Comparison of ENCODE assay signal across 25 cellular contexts in genomic region chr1:204896787-204897469, GRCh38. TPM values are rescaled to one million over a fixed set of nuclear protein-coding genes. Genes with fewer than 3 reads are reported as not detected.
"Had no signal": no experiment of that assay in that cellular context is flagged by ENCODE, and none has a peak within 500 bp of the region (broad histone marks: within the 10 kb centered on the region; RNA-seq: fewer than 3 reads in every experiment).

No MANE protein-coding gene starts in this region.

- H3K4me1 Mint-ChIP-seq: immature natural killer cell, memory B cell, neural progenitor cell had no signal

- H3K9me3 Mint-ChIP-seq: endodermal cell; immature natural killer cell; memory B cell; natural killer cell treated with Interleukin-12 subunit alpha and Interleukin-12 subunit beta and Interleukin-15 and Interleukin-18, amount 100 ng/mL, for 72 hours; neural progenitor cell had no signal

- H3K4me3 Mint-ChIP-seq: endodermal cell; immature natural killer cell; memory B cell; natural killer cell treated with Interleukin-12 subunit alpha and Interleukin-12 subunit beta and Interleukin-15 and Interleukin-18, amount 100 ng/mL, for 72 hours; neural progenitor cell had no signal

- ATAC-seq: left cardiac atrium; lower lobe of right lung; natural killer cell treated with Interleukin-12 subunit alpha and Interleukin-12 subunit beta and Interleukin-15 and Interleukin-18, amount 100 ng/mL, for 72 hours; right cardiac atrium; upper lobe of right lung had no signal

- H3K27ac Mint-ChIP-seq: endodermal cell; immature natural killer cell; memory B cell; natural killer cell treated with Interleukin-12 subunit alpha and Interleukin-12 subunit beta and Interleukin-15 and Interleukin-18, amount 100 ng/mL, for 72 hours; neural progenitor cell had no signal

- H3K27ac ChIP-seq: colonic mucosa, left ventricle myocardium inferior, lower lobe of right lung, neural progenitor cell, ovary, stomach, thyroid gland, upper lobe of right lung, vagina had no signal

- DNase-seq: colonic mucosa; dermis blood vessel endothelial cell; effector CD4-positive, alpha-beta T cell; endodermal cell; erythroblast; foreskin melanocyte; immature natural killer cell; kidney; left cardiac atrium; left ventricle myocardium inferior; lower lobe of right lung; midbrain; ovary; right cardiac atrium; small intestine; stimulated activated CD4-positive, alpha-beta T cell treated with anti-CD3 and anti-CD28 coated beads, Interleukin-12 subunit alpha, Interleukin-12 subunit beta, amount 100 ng/mL, for 4 hours; stimulated activated naive CD4-positive, alpha-beta T cell; stomach; thyroid gland; upper lobe of right lung had no signal

- H3K36me3 Mint-ChIP-seq: immature natural killer cell; memory B cell; natural killer cell treated with Interleukin-12 subunit alpha and Interleukin-12 subunit beta and Interleukin-15 and Interleukin-18, amount 100 ng/mL, for 72 hours; neural progenitor cell had no signal

RNA-seq across cellular contexts. Expression of gene NFASC, which starts 26.3 kb away (rescaled TPM):
- total RNA-seq: endothelial cell of umbilical vein had no signal
